In the genomic region with DNA sequence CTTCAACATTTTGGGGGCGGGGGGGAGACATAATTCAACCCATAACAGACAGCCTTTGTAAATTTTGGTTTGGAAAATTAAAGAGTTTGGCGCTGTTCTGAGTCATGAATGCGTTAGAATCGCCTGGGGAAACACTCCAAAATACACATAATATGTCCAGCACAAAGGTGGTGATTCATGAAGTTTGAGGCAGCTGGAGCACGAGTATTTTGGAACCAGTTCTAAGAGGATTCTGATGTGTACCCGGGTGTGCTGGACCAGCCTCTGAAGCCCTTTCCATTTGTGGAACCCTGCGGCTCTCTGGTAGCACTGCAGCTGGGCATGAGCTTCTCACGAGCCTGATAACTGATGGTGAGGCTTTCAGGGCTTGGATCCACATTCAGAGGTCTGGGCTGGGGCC, we compare ENCODE assay signal across 14 cellular contexts. TPM values are rescaled to one million over a fixed set of nuclear protein-coding genes. Genes with fewer than 3 reads are reported as not detected.
DNase-seq lines count a peak whose midpoint lies in the region; ATAC-seq and TF ChIP-seq lines count a peak whose summit lies in the region.
"Had no signal": no experiment of that assay in that cellular context is flagged by ENCODE, and none has a peak within 500 bp of the region (broad histone marks: within the 10 kb centered on the region; RNA-seq: fewer than 3 reads in every experiment).

No MANE protein-coding gene starts in this region.

- peaks cover 0 to 4% of the 10 kb centered on the region in 2 donors for H3K4me1 ChIP-seq in breast epithelium
- H3K4me1 ChIP-seq in right cardiac atrium (ENCODE audit: control insufficient read depth, insufficient read depth, low read length), result peaks cover 12% of the 10 kb centered on the region
- peaks cover 0 to 69% (median 55%) of the 10 kb centered on the region in 4 donors for H3K4me1 ChIP-seq in tibial artery
- H3K4me1 ChIP-seq: A549, colonic mucosa had no signal

- DNase-seq in NCI-H748 (lab: John Stamatoyannopoulos, UW; ENCODE audit: unreplicated experiment) (peak; percentile 50), NCI-H748 treated with DMSO at 0.1 percent for 48 hours (lab: John Stamatoyannopoulos, UW) (no peak), breast epithelium (ENCODE audit: low spot score in 2 of 2) (peak in 1 of 2 donors; percentile 63), right cardiac atrium (no peak), tibial artery (peak; percentile 40 to 90), T-helper 1 cell (no peak), type B pancreatic cell (ENCODE audit: extremely low spot score, unreplicated experiment) (no peak)
- DNase-seq: colonic mucosa, naive B cell, NCI-H1092 treated with DMSO at 0.1 percent for 48 hours had no signal

- peak overlapping the region; percentile 8 to 21 for H3K27ac ChIP-seq in breast epithelium
- H3K27ac ChIP-seq in right cardiac atrium (ENCODE audit: low read length), result peak overlapping the region; percentile 79
- H3K27ac ChIP-seq in tibial artery, result peak overlapping the region; percentile 69 to 87
- H3K27ac ChIP-seq: A549, colonic mucosa, VCaP had no signal

- peak; percentile 7 to 14 for ATAC-seq in right cardiac atrium
- ATAC-seq in GM18517 (IDR thresholded peaks at IDR 0.05; ENCODE audit: unreplicated experiment), result no peak
- ATAC-seq: A549 had no signal

- H3K27ac Mint-ChIP-seq in type B pancreatic cell, result no peak overlapping the region
- H3K27ac Mint-ChIP-seq: activated T-helper 1 cell treated with anti-CD3 and anti-CD28 coated beads, Interleukin-12 subunit alpha, Interleukin-12 subunit beta, Interleukin-2, Interleukin-4 antibody, amounts not matched to agents 30 ng/mL and 10 ng/mL and 1 ng/mL, durations not matched to agents 14 hours and 24 hours and 36 hours had no signal

- peaks cover 33% of the 10 kb centered on the region for H3K27me3 Mint-ChIP-seq in type B pancreatic cell

- no peaks in the 10 kb centered on the region for H3K36me3 ChIP-seq in breast epithelium
- peaks cover 11 to 17% (median 14%) of the 10 kb centered on the region in 3 donors for H3K36me3 ChIP-seq in tibial artery
- H3K36me3 ChIP-seq: colonic mucosa had no signal

- no peak for TF ChIP-seq POLR2A in breast epithelium (IDR thresholded peaks at IDR 0.05)

- H3K4me3 Mint-ChIP-seq in type B pancreatic cell, result no peak overlapping the region
- H3K4me3 Mint-ChIP-seq: activated T-helper 1 cell treated with anti-CD3 and anti-CD28 coated beads, Interleukin-12 subunit alpha, Interleukin-12 subunit beta, Interleukin-2, Interleukin-4 antibody, amounts not matched to agents 30 ng/mL and 10 ng/mL and 1 ng/mL, durations not matched to agents 14 hours and 24 hours and 36 hours; naive B cell had no signal

- H3K4me3 ChIP-seq in breast epithelium, result no peak overlapping the region
- H3K4me3 ChIP-seq in right cardiac atrium (ENCODE audit: low read length), result no peak overlapping the region
- no peak overlapping the region for H3K4me3 ChIP-seq in tibial artery
- H3K4me3 ChIP-seq: A549, colonic mucosa had no signal

- no peaks in the 10 kb centered on the region for H3K27me3 ChIP-seq in breast epithelium
- H3K27me3 ChIP-seq in right cardiac atrium (ENCODE audit: control insufficient read depth, insufficient read depth), result no peaks in the 10 kb centered on the region
- no peaks in the 10 kb centered on the region for H3K27me3 ChIP-seq in tibial artery
- H3K27me3 ChIP-seq: colonic mucosa had no signal

- peaks cover 4% of the 10 kb centered on the region for H3K36me3 Mint-ChIP-seq in type B pancreatic cell
- H3K36me3 Mint-ChIP-seq: naive B cell had no signal

- no peaks in the 10 kb centered on the region for H3K9me3 Mint-ChIP-seq in type B pancreatic cell
- H3K9me3 Mint-ChIP-seq: activated T-helper 1 cell treated with anti-CD3 and anti-CD28 coated beads, Interleukin-12 subunit alpha, Interleukin-12 subunit beta, Interleukin-2, Interleukin-4 antibody, amounts not matched to agents 30 ng/mL and 10 ng/mL and 1 ng/mL, durations not matched to agents 14 hours and 24 hours and 36 hours; naive B cell had no signal

- H3K4me1 Mint-ChIP-seq in type B pancreatic cell (ENCODE audit: unreplicated experiment), result peaks cover 32% of the 10 kb centered on the region

- WGBS in right cardiac atrium, result 52% methylated on average over 8 of the region's 8 CpGs

- H3K9me3 ChIP-seq in breast epithelium (no peaks in the 10 kb centered on the region), right cardiac atrium (ENCODE audit: control insufficient read depth, low read length) (no peaks in the 10 kb centered on the region), tibial artery (no peaks in the 10 kb centered on the region)
- H3K9me3 ChIP-seq: A549, colonic mucosa had no signal

- intact Hi-C loops in breast epithelium (cut with DNase I; ENCODE audit: low total_unique reads), result no loop called here
- intact Hi-C loops in right cardiac atrium (cut with DNase I), result no loop called here
- intact Hi-C loops in tibial artery (cut with DNase I; ENCODE audit: low total_unique reads), result loop anchor here (2.0 kb wide), 1 partner anchor 34 kb away; no protein-coding TSS in a partner anchor

- TF ChIP-seq CTCF in breast epithelium (IDR thresholded peaks at IDR 0.05), result no peak
- peak in 1 of 2 experiments; percentile 20 for TF ChIP-seq CTCF in tibial artery (IDR thresholded peaks at IDR 0.05)
- no peak for TF ChIP-seq CTCF in type B pancreatic cell (conservative IDR thresholded peaks at IDR 0.05)

RNA-seq across cellular contexts. Expression of gene GMPR, which starts 4.7 kb away (rescaled TPM):
- total RNA-seq in breast epithelium, result 10 to 100 TPM in 1 of 3 donors, 1 to 10 TPM in 2; 4.3 to 16.4 (median 5.9) TPM
- total RNA-seq in right cardiac atrium, result 10 to 100 TPM; 68.2 to 80.6 (median 72.0) TPM
- polyA plus RNA-seq in right cardiac atrium, result 123 TPM
- total RNA-seq in type B pancreatic cell (ENCODE audit: low replicate concordance), result 1.8 and 3.8 TPM in 2 replicates

Comparison
In these comparisons a context has a peak if more than half of its experiments do, and no peak if none do; other contexts are left out.
1. DNase-seq: peak in NCI-H748 (single experiment) and tibial artery (2 of 2); none in NCI-H748 treated with DMSO at 0.1 percent for 48 hours (single experiment), right cardiac atrium (0 of 3), T-helper 1 cell (0 of 5) and type B pancreatic cell (single experiment).
2. H3K27ac ChIP-seq: peak in every context shown above with its lines; median percentile 79 in right cardiac atrium; 78 in tibial artery; 14 in breast epithelium.